ENCODE assay signal across 1 cellular context in genomic region chr9:136694163-136694864, GRCh38.
TF ChIP-seq lines count a peak whose summit lies in the region.

No MANE protein-coding gene starts in this region.

TF ChIP-seq in HCT116, 20 proteins besides CTCF, POLR2A, EP300 and RAD21 (continued from another document):
- TF ChIP-seq ZBTB33 (IDR thresholded peaks at IDR 0.05; ENCODE audit: extremely low read depth, insufficient replicate concordance, low read length) (no peak), REST (IDR thresholded peaks at IDR 0.05; ENCODE audit: low read depth) (no peak), CEBPB (IDR thresholded peaks at IDR 0.05; ENCODE audit: low read depth) (no peak), FOSL1 (IDR thresholded peaks at IDR 0.05; ENCODE audit: low read depth) (no peak), MAX (IDR thresholded peaks at IDR 0.05) (no peak), EZH2 (IDR thresholded peaks at IDR 0.05) (no peak), JUND (IDR thresholded peaks at IDR 0.05) (no peak), ZFX (IDR thresholded peaks at IDR 0.05) (no peak), TCF7L2 (IDR thresholded peaks at IDR 0.05; ENCODE audit: borderline replicate concordance, extremely low read depth, insufficient read depth, insufficient read length) (no peak)
